In the genomic region with DNA sequence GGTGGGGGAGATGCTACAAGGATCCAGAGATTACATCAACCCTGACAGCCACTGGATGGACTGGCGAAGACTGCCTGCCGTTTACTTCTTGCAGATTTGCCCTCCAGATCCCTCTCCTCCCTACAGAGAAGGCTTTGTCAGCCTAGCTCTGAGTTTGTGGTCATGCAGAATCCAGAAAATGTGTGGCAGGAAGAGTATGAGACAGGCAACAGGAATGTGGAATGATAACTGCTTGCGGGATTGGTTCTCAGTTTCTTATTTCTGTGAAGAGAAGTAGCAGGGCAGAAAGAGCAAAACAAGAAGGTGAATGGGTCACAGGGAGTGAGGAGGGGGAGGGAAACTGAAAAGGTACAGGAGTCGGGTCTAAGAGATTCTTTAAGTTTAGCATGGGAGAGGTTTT, we compare ENCODE assay signal across 10 cellular contexts.
DNase-seq lines count a peak whose midpoint lies in the region; ATAC-seq and TF ChIP-seq lines count a peak whose summit lies in the region.
"Had no signal": no experiment of that assay in that cellular context is flagged by ENCODE, and none has a peak within 500 bp of the region (broad histone marks: within the 10 kb centered on the region; RNA-seq: fewer than 3 reads in every experiment).

No MANE protein-coding gene starts in this region.

- H3F3A ChIP-seq in SK-N-SH (replicated peaks; ENCODE audit: insufficient read depth) = peaks cover 11% of the 10 kb centered on the region

- H3K9me3 ChIP-seq in SK-N-SH = no peaks in the 10 kb centered on the region
- H3K9me3 ChIP-seq in sigmoid colon = no peaks in the 10 kb centered on the region
- H3K9me3 ChIP-seq: colonic mucosa had no signal

- DNase-seq in GM04503 (ENCODE audit: low read depth) (peak; percentile 82), SK-N-SH (no peak), fibroblast of peridontal ligament (ENCODE audit: extremely low read depth) (peak; percentile 93), sigmoid colon (no peak)
- DNase-seq: colonic mucosa, NCI-H510A treated with DMSO at 0.1 percent for 48 hours had no signal

- no peak for TF ChIP-seq RAD21 in SK-N-SH (IDR thresholded peaks at IDR 0.05; ENCODE audit: low read length)

- WGBS in SK-N-SH (ENCODE audit: low lambda C conversion rate) = 8% methylated on average over 4 of the region's 4 CpGs
- 77 to 78% methylated on average over 4 of the region's 4 CpGs for WGBS in sigmoid colon, 2 donors

- no peaks in the 10 kb centered on the region for H3K79me2 ChIP-seq in SK-N-SH (ENCODE audit: insufficient read depth)

- H3K36me3 ChIP-seq in SK-N-SH (replicated peaks in 1 of 2; ENCODE audit: control insufficient read depth in 1 of 2, insufficient read depth in 2 of 2, low read length in 1 of 2) (no peaks in the 10 kb centered on the region), sigmoid colon (no peaks in the 10 kb centered on the region)
- H3K36me3 ChIP-seq: colonic mucosa had no signal

- POLR2A ChIA-PET in SK-N-SH (lab: Yijun Ruan, JAX) = no interaction called here

- peak overlapping the region; percentile 38; the same call in 1 of the 2 replicates for H3K9ac ChIP-seq in SK-N-SH

- TF ChIP-seq CTCF in SK-N-SH (IDR thresholded peaks at IDR 0.05) (no peak), sigmoid colon (IDR thresholded peaks at IDR 0.05) (no peak)

- H3K27me3 ChIP-seq in SK-N-SH (ENCODE audit: insufficient read depth) (no peaks in the 10 kb centered on the region), sigmoid colon (no peaks in the 10 kb centered on the region)
- H3K27me3 ChIP-seq: colonic mucosa had no signal

- no peak for ATAC-seq in HG02981 (IDR thresholded peaks at IDR 0.05; ENCODE audit: unreplicated experiment)
- ATAC-seq in HG02678 (IDR thresholded peaks at IDR 0.05; ENCODE audit: unreplicated experiment) = no peak
- ATAC-seq in GM19452 (IDR thresholded peaks at IDR 0.05; ENCODE audit: unreplicated experiment) = no peak
- no peak for ATAC-seq in GM19035 (IDR thresholded peaks at IDR 0.05; ENCODE audit: unreplicated experiment)

- H4K20me1 ChIP-seq in SK-N-SH (ENCODE audit: insufficient read depth) = no peaks in the 10 kb centered on the region

- H3K27ac ChIP-seq in SK-N-SH (ENCODE audit: low read depth in 2 of 2, low read length in 1 of 2) = peak overlapping the region; percentile 80 to 85; a peak in 3 of 4 replicates
- H3K27ac ChIP-seq in sigmoid colon = peak overlapping the region in 3 of 4 donors; percentile 21 to 70 (median 69)
- H3K27ac ChIP-seq: colonic mucosa had no signal

- H3K4me2 ChIP-seq in SK-N-SH = peak overlapping the region; percentile 50

- intact Hi-C loops in sigmoid colon (cut with DNase I) = no loop called here

- TF ChIP-seq EP300 in SK-N-SH (IDR thresholded peaks at IDR 0.05; ENCODE audit: borderline replicate concordance in 1 of 2, low read depth in 1 of 2, low read length in 1 of 2) (peak; percentile 46 to 98; a peak in 3 of 4 replicates), sigmoid colon (IDR thresholded peaks at IDR 0.05) (no peak)

- TF ChIP-seq POLR2A in sigmoid colon (IDR thresholded peaks at IDR 0.05) = no peak

- no peaks in the 10 kb centered on the region for H3K9me2 ChIP-seq in SK-N-SH

- no peak overlapping the region for H3K4me3 ChIP-seq in SK-N-SH (ENCODE audit: low read depth in 2 of 2, low read length in 1 of 2)
- no peak overlapping the region for H3K4me3 ChIP-seq in sigmoid colon
- H3K4me3 ChIP-seq: colonic mucosa had no signal

- peaks cover 7 to 41% of the 10 kb centered on the region in 2 experiments for H3K4me1 ChIP-seq in SK-N-SH (ENCODE audit: control insufficient read depth in 1 of 2, insufficient read depth in 2 of 2, low read depth in 1 of 2, low read length in 1 of 2)
- H3K4me1 ChIP-seq in sigmoid colon = peaks cover 0 to 24% (median 16%) of the 10 kb centered on the region in 4 donors
- H3K4me1 ChIP-seq: colonic mucosa had no signal

- peak overlapping the region; percentile 78 for H2AFZ ChIP-seq in SK-N-SH (ENCODE audit: low read depth)

- CTCF ChIA-PET in SK-N-SH (lab: Yijun Ruan, JAX) = no interaction called here

TF ChIP-seq in SK-N-SH, 30 proteins besides CTCF, POLR2A, EP300 and RAD21 (continues in another document):
- TF ChIP-seq NRF1 (IDR thresholded peaks at IDR 0.05; ENCODE audit: low read depth, low read length) (no peak), FOXM1 (IDR thresholded peaks at IDR 0.05; ENCODE audit: low read depth) (peak; percentile 64), CHD2 (IDR thresholded peaks at IDR 0.05; ENCODE audit: low read length, partially characterized antibody) (no peak), USF1 (IDR thresholded peaks at IDR 0.05; ENCODE audit: borderline replicate concordance, low read depth) (0 out of 2 replicates have a peak, but pooled peaks have one; percentile 33), MAX (IDR thresholded peaks at IDR 0.05; ENCODE audit: low read depth) (peak; percentile 67), IRF3 (IDR thresholded peaks at IDR 0.05; ENCODE audit: low read depth, low read length) (no peak), TAF1 (IDR thresholded peaks at IDR 0.05; ENCODE audit: borderline replicate concordance, low read depth, low read length) (peak; percentile 38; the same call in 1 of the 2 replicates), RCOR1 (IDR thresholded peaks at IDR 0.05; ENCODE audit: low read length) (no peak), FOSL2 (IDR thresholded peaks at IDR 0.05; ENCODE audit: borderline replicate concordance, low read depth) (peak; percentile 95), GABPA (IDR thresholded peaks at IDR 0.05; ENCODE audit: low read depth) (no peak), EZH2phosphoT487 (IDR thresholded peaks at IDR 0.05; ENCODE audit: borderline replicate concordance, low read depth) (no peak), JUND (IDR thresholded peaks at IDR 0.05) (peak; percentile 91), POLR2AphosphoS5 (IDR thresholded peaks at IDR 0.05; ENCODE audit: low read depth, low read length) (peak; percentile 83), MXI1 (IDR thresholded peaks at IDR 0.05; ENCODE audit: low read depth, low read length) (no peak), ELF1 (IDR thresholded peaks at IDR 0.05) (peak; percentile 14; the same call in 1 of the 2 replicates), RFX5 (IDR thresholded peaks at IDR 0.05; ENCODE audit: low read length) (no peak), SMC3 (IDR thresholded peaks at IDR 0.05; ENCODE audit: low read depth, low read length) (0 out of 2 replicates have a peak, but pooled peaks have one; percentile 11)
- TF ChIP-seq, protein P1, sequence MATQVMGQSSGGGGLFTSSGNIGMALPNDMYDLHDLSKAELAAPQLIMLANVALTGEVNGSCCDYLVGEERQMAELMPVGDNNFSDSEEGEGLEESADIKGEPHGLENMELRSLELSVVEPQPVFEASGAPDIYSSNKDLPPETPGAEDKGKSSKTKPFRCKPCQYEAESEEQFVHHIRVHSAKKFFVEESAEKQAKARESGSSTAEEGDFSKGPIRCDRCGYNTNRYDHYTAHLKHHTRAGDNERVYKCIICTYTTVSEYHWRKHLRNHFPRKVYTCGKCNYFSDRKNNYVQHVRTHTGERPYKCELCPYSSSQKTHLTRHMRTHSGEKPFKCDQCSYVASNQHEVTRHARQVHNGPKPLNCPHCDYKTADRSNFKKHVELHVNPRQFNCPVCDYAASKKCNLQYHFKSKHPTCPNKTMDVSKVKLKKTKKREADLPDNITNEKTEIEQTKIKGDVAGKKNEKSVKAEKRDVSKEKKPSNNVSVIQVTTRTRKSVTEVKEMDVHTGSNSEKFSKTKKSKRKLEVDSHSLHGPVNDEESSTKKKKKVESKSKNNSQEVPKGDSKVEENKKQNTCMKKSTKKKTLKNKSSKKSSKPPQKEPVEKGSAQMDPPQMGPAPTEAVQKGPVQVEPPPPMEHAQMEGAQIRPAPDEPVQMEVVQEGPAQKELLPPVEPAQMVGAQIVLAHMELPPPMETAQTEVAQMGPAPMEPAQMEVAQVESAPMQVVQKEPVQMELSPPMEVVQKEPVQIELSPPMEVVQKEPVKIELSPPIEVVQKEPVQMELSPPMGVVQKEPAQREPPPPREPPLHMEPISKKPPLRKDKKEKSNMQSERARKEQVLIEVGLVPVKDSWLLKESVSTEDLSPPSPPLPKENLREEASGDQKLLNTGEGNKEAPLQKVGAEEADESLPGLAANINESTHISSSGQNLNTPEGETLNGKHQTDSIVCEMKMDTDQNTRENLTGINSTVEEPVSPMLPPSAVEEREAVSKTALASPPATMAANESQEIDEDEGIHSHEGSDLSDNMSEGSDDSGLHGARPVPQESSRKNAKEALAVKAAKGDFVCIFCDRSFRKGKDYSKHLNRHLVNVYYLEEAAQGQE (IDR thresholded peaks at IDR 0.05; ENCODE audit: low read depth, low read length) = peak; percentile 71; the same call in 1 of the 2 replicates
- TF ChIP-seq, protein P2, sequence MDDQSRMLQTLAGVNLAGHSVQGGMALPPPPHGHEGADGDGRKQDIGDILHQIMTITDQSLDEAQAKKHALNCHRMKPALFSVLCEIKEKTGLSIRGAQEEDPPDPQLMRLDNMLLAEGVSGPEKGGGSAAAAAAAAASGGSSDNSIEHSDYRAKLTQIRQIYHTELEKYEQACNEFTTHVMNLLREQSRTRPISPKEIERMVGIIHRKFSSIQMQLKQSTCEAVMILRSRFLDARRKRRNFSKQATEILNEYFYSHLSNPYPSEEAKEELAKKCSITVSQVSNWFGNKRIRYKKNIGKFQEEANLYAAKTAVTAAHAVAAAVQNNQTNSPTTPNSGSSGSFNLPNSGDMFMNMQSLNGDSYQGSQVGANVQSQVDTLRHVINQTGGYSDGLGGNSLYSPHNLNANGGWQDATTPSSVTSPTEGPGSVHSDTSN (IDR thresholded peaks at IDR 0.05) = peak; percentile 83

Comparison
In these comparisons a context has a peak if more than half of its experiments do, and no peak if none do; other contexts are left out.
1. DNase-seq: peak in GM04503 (single experiment) and fibroblast of peridontal ligament (single experiment); none in SK-N-SH (single experiment) and sigmoid colon (single experiment).